ENCODE assay signal across 26 cellular contexts in genomic region chr17:65046236-65046635, GRCh38.
"Had no signal": no experiment of that assay in that cellular context is flagged by ENCODE, and none has a peak within 500 bp of the region (broad histone marks: within the 10 kb centered on the region; RNA-seq: fewer than 3 reads in every experiment).

No MANE protein-coding gene starts in this region.

- H3K9me3 Mint-ChIP-seq: endodermal cell, naive B cell, neural crest cell had no signal

- H3K27ac Mint-ChIP-seq: endodermal cell had no signal

- H3K4me3 Mint-ChIP-seq: endodermal cell, naive B cell, neural crest cell had no signal

- H3K27me3 ChIP-seq: heart left ventricle, ovary, right atrium auricular region, sigmoid colon, suprapubic skin, thyroid gland, upper lobe of left lung, vagina had no signal

- H3K27me3 Mint-ChIP-seq: naive B cell had no signal

- DNase-seq: effector CD4-positive, alpha-beta T cell; endodermal cell; erythroblast; foreskin melanocyte; heart left ventricle; hippocampal formation; left colon; left ventricle myocardium superior; mesenchymal stem cell; midbrain; naive B cell; nucleus accumbens; ovary; sigmoid colon; stimulated activated CD4-positive, alpha-beta T cell treated with anti-CD3 and anti-CD28 coated beads, Interleukin-12 subunit alpha, Interleukin-12 subunit beta, amount 100 ng/mL, for 4 hours; stimulated activated naive CD4-positive, alpha-beta T cell; thyroid gland; upper lobe of left lung had no signal

- FAIRE-seq: endothelial cell of umbilical vein had no signal

- H3K4me3 ChIP-seq: coronary artery, heart left ventricle, lung, ovary, right atrium auricular region, sigmoid colon, skin epidermis, suprapubic skin, thyroid gland, upper lobe of left lung, vagina had no signal

- ATAC-seq: heart left ventricle, left colon, left ventricle myocardium superior had no signal

- H3K9me3 ChIP-seq: heart left ventricle, ovary, right atrium auricular region, sigmoid colon, suprapubic skin, thyroid gland, upper lobe of left lung, vagina had no signal

- H3K36me3 ChIP-seq: ovary, thyroid gland had no signal

- H3K27ac ChIP-seq: coronary artery, ovary, right atrium auricular region, suprapubic skin, vagina had no signal
